In genomic region chr16:52069866-52070265, GRCh38 we compare ENCODE assay signal across 9 cellular contexts.
DNase-seq lines count a peak whose midpoint lies in the region; ATAC-seq and TF ChIP-seq lines count a peak whose summit lies in the region.
"Had no signal": no experiment of that assay in that cellular context is flagged by ENCODE, and none has a peak within 500 bp of the region (broad histone marks: within the 10 kb centered on the region; RNA-seq: fewer than 3 reads in every experiment).

No MANE protein-coding gene starts in this region.

- POLR2A ChIA-PET in CD4-positive, alpha-beta T cell (lab: Charles Lee) = no interaction called here

- H3K9me3 ChIP-seq in neural cell (ENCODE audit: low read length) = no peaks in the 10 kb centered on the region
- H3K9me3 ChIP-seq in CD4-positive, alpha-beta T cell (ENCODE audit: control insufficient read depth, low read length) = no peaks in the 10 kb centered on the region

- H3K27me3 ChIP-seq in neural cell (ENCODE audit: insufficient read depth, low read depth, low read length) = no peaks in the 10 kb centered on the region
- H3K27me3 ChIP-seq in CD4-positive, alpha-beta T cell (ENCODE audit: control insufficient read depth, insufficient read depth, low read length) = no peaks in the 10 kb centered on the region

- H3K79me2 ChIP-seq in neural cell (replicated peaks; ENCODE audit: insufficient read depth, low read length) = no peaks in the 10 kb centered on the region

- peaks cover 3% of the 10 kb centered on the region for H3K9me3 Mint-ChIP-seq in CD4-positive, alpha-beta T cell

- no peak overlapping the region for H3K4me2 ChIP-seq in neural cell (ENCODE audit: low read length)

- intact Hi-C loops in CD4-positive, alpha-beta T cell (cut with DNase I, micrococcal nuclease) = no loop called here

- ATAC-seq in HG03108 (IDR thresholded peaks at IDR 0.05; ENCODE audit: unreplicated experiment) = no peak
- no peak for ATAC-seq in HG02759 (IDR thresholded peaks at IDR 0.05; ENCODE audit: unreplicated experiment)
- no peak for ATAC-seq in CD4-positive, alpha-beta T cell (ENCODE audit: poor library complexity)

- no peaks in the 10 kb centered on the region for H3K27me3 Mint-ChIP-seq in CD4-positive, alpha-beta T cell

- no peaks in the 10 kb centered on the region for H4K20me1 ChIP-seq in neural cell (ENCODE audit: insufficient read depth)

- no peak overlapping the region for H3K27ac ChIP-seq in neural cell (ENCODE audit: low read length)
- no peak overlapping the region for H3K27ac ChIP-seq in CD4-positive, alpha-beta T cell (ENCODE audit: low read depth, low read length)
- H3K27ac ChIP-seq: SK-N-MC had no signal

- TF ChIP-seq CTCF in neural cell (IDR thresholded peaks at IDR 0.05; ENCODE audit: poor library complexity, severe bottlenecking) = peak; percentile 80
- TF ChIP-seq CTCF in CD4-positive, alpha-beta T cell (IDR thresholded peaks at IDR 0.05) = no peak

- no peaks in the 10 kb centered on the region for H3K36me3 ChIP-seq in neural cell (ENCODE audit: insufficient read depth, low read length)

- H2AFZ ChIP-seq in neural cell (ENCODE audit: low read depth, low read length) = no peak overlapping the region

- CTCF ChIA-PET in CD4-positive, alpha-beta T cell (lab: Charles Lee) = no interaction called here

- H3K9ac ChIP-seq in neural cell (ENCODE audit: low read length) = no peak overlapping the region

- no peaks in the 10 kb centered on the region for H3F3A ChIP-seq in neural cell (ENCODE audit: insufficient read depth, low read length, poor library complexity, severe bottlenecking)

- peak; percentile 85 for TF ChIP-seq RAD21 in neural cell (conservative IDR thresholded peaks at IDR 0.05)

- no peaks in the 10 kb centered on the region for H3K9me2 ChIP-seq in neural cell (ENCODE audit: insufficient read depth, low read length)

- no peak overlapping the region for H3K27ac Mint-ChIP-seq in CD4-positive, alpha-beta T cell

- H3K4me3 ChIP-seq in neural cell (ENCODE audit: low read length) = no peak overlapping the region
- H3K4me3 ChIP-seq: SK-N-MC had no signal

- no peak overlapping the region for H3K4me3 Mint-ChIP-seq in CD4-positive, alpha-beta T cell

- H3K4me1 Mint-ChIP-seq in CD4-positive, alpha-beta T cell (ENCODE audit: low read depth) = no peaks in the 10 kb centered on the region

- H3K36me3 Mint-ChIP-seq in CD4-positive, alpha-beta T cell (ENCODE audit: low read depth) = no peaks in the 10 kb centered on the region

- DNase-seq in EH (ENCODE audit: low read depth) = peak; percentile 1
- DNase-seq in NCI-H2171 (lab: John Stamatoyannopoulos, UW) = peak; percentile 47
- peak; percentile 8 for DNase-seq in cerebellar cortex (ENCODE audit: low spot score)
- no peak for DNase-seq in CD4-positive, alpha-beta T cell
- DNase-seq in AML-193 (lab: John Stamatoyannopoulos, UW) = no peak

- TF ChIP-seq EP300 in neural cell (conservative IDR thresholded peaks at IDR 0.05; ENCODE audit: poor library complexity, severe bottlenecking) = no peak

TF ChIP-seq in neural cell, 6 proteins besides CTCF, POLR2A, EP300 and RAD21:
- TF ChIP-seq POLR2AphosphoS5 (IDR thresholded peaks at IDR 0.05) (no peak), SMC3 (conservative IDR thresholded peaks at IDR 0.05; ENCODE audit: poor library complexity) (peak; percentile 90), TAF1 (IDR thresholded peaks at IDR 0.05; ENCODE audit: low read depth) (no peak)

Comparison
In these comparisons a context has a peak if more than half of its experiments do, and no peak if none do; other contexts are left out.
1. DNase-seq: peak in EH (single experiment), NCI-H2171 (single experiment) and cerebellar cortex (single experiment); none in CD4-positive, alpha-beta T cell (0 of 10) and AML-193 (0 of 2).